Comparison of ENCODE assay signal across 17 cellular contexts in genomic region chr1:103901072-103901471, GRCh38.
DNase-seq lines count a peak whose midpoint lies in the region; ATAC-seq and TF ChIP-seq lines count a peak whose summit lies in the region.
"Had no signal": no experiment of that assay in that cellular context is flagged by ENCODE, and none has a peak within 500 bp of the region (broad histone marks: within the 10 kb centered on the region; RNA-seq: fewer than 3 reads in every experiment).

No MANE protein-coding gene starts in this region.

- in situ Hi-C loops in gastrocnemius medialis (cut with MboI; ENCODE audit: low sequenced_read_pairs in 4 of 4) = no loop called here

- H3K27me3 ChIP-seq in cardiac muscle cell (no peaks in the 10 kb centered on the region), gastrocnemius medialis (no peaks in the 10 kb centered on the region)
- H3K27me3 ChIP-seq: BE2C had no signal

- no peak for ATAC-seq in left cardiac atrium
- ATAC-seq in gastrocnemius medialis = peak; percentile 86 to 93
- no peak for ATAC-seq in HG02763 (IDR thresholded peaks at IDR 0.05; ENCODE audit: unreplicated experiment)
- ATAC-seq: GM12878, HepG2 had no signal

- TF ChIP-seq CTCF in cardiac muscle cell (IDR thresholded peaks at IDR 0.05; ENCODE audit: low read depth, low read length) (no peak), gastrocnemius medialis (IDR thresholded peaks at IDR 0.05 in 4 of 5, conservative IDR thresholded peaks at IDR 0.05 in 1 of 5) (no peak)

- peaks cover 36% of the 10 kb centered on the region for H3K4me1 ChIP-seq in cardiac muscle cell (ENCODE audit: low read depth)
- no peaks in the 10 kb centered on the region for H3K4me1 ChIP-seq in gastrocnemius medialis
- H3K4me1 ChIP-seq: BE2C, Caco-2 had no signal

- H3K9me3 ChIP-seq in cardiac muscle cell (ENCODE audit: low read depth) (no peaks in the 10 kb centered on the region), gastrocnemius medialis (no peaks in the 10 kb centered on the region)
- H3K9me3 ChIP-seq: BE2C, Caco-2 had no signal

- no peak for TF ChIP-seq POLR2A in gastrocnemius medialis (IDR thresholded peaks at IDR 0.05)

- H3K4me3 ChIP-seq in cardiac muscle cell (no peak overlapping the region), gastrocnemius medialis (no peak overlapping the region)
- H3K4me3 ChIP-seq: GM12878 had no signal

- peak in 1 of 2 donors; percentile 79 for DNase-seq in cardiac muscle cell (ENCODE audit: low read depth in 1 of 2, low spot score in 1 of 2)
- no peak for DNase-seq in left cardiac atrium
- DNase-seq in RPMI8226 = peak; percentile 3
- peak in 1 of 2 donors; percentile 35 for DNase-seq in gastrocnemius medialis
- DNase-seq in mucosa of gallbladder (ENCODE audit: low spot score) = no peak
- DNase-seq: ACHN; BE2C; C1 segment of cervical spinal cord; Caco-2; CD4-positive, CD25-positive, alpha-beta regulatory T cell; CD8-positive, alpha-beta memory T cell; DND-41; EL; H9 had no signal

- H3K27ac ChIP-seq in cardiac muscle cell = peak overlapping the region; percentile 89
- peak overlapping the region in 1 of 4 donors; percentile 18 for H3K27ac ChIP-seq in gastrocnemius medialis

- intact Hi-C loops in left cardiac atrium (cut with DNase I) = no loop called here
- intact Hi-C loops in gastrocnemius medialis (cut with DNase I; ENCODE audit: low total_unique reads) = no loop called here

- no peaks in the 10 kb centered on the region for H3K36me3 ChIP-seq in cardiac muscle cell
- no peaks in the 10 kb centered on the region for H3K36me3 ChIP-seq in gastrocnemius medialis
- H3K36me3 ChIP-seq: BE2C had no signal

Comparison
In these comparisons a context has a peak if more than half of its experiments do, and no peak if none do; other contexts are left out.
1. ATAC-seq: peak in gastrocnemius medialis (2 of 2); none in left cardiac atrium (0 of 2) and HG02763 (single experiment).